Comparison of ENCODE assay signal across 8 cellular contexts in the genomic region with DNA sequence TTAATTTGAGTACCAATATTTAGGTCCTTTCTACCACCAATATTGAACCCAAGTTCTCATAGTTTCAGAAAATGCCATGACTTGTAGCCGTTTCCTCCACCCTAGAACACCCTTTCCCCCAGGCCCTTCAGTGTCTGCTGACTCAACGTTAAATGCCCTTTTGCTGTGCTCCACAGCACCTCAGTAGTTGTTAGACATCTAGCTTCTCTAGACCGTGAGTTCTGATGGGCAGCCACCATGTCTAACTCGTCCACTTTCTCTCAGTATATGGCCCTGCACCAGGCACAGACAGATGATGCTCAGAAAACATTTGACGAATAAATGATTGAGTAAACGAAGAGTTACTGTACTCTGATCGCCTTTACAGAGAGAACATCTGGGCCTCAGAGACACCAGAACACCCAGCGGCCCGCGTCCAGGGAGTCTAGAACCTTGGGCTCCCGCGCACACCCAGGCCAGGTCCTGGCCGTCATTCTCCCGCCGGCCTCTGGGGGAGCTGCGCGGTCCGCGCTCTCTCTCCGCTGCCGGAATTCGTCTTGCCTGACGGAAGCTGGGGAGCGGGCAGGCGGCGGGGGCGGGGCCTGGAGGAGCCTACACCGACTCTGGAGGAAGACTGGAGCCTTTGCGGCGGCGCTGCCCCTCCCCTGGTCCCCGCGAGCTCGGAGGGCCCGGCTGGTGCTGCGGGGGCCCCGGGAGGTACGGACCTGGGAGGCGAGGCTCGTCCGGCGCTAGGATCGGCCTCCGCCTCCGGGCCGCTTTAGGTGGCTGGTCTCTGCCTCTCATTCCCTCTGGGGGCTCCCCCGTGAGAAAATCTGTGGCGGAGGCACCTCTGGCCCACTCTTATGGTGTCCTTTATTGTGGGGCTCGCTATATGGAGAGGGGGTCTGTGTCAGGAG. TPM values are rescaled to one million over a fixed set of nuclear protein-coding genes. Genes with fewer than 3 reads are reported as not detected.
DNase-seq lines count a peak whose midpoint lies in the region; ATAC-seq and TF ChIP-seq lines count a peak whose summit lies in the region.

NKIRAS2 (plus strand) TSS at position 582 of the 896 bp plus-strand sequence. CDS start 1,488 bp downstream, outside the sequence.

- TF ChIP-seq CTCF in cardiac muscle cell (IDR thresholded peaks at IDR 0.05; ENCODE audit: low read depth, low read length), result peak; percentile 85
- peak; percentile 92 to 95 (median 95) for TF ChIP-seq CTCF in transverse colon (IDR thresholded peaks at IDR 0.05)

- peaks cover 13% of the 10 kb centered on the region for H3K4me1 ChIP-seq in cardiac muscle cell (ENCODE audit: low read depth)
- peaks cover 28 to 53% (median 43%) of the 10 kb centered on the region in 4 donors for H3K4me1 ChIP-seq in transverse colon

- peak; percentile 71 for TF ChIP-seq POLR2A in transverse colon (IDR thresholded peaks at IDR 0.05)

- TF ChIP-seq EP300 in transverse colon (IDR thresholded peaks at IDR 0.05; ENCODE audit: low read depth), result no peak

- in situ Hi-C loops in transverse colon (cut with MboI; ENCODE audit: low pct_ligation_motif_present in 1 of 4, low pct_unique_long_range_greater_than_20kb in 1 of 4, low sequenced_read_pairs in 3 of 4), result loop anchor here in 1 of 4 donors (5.0 kb wide), 1 partner anchor 93 kb away; the partner anchor contains the start of gene DHX58

- H3K27ac ChIP-seq in cardiac muscle cell, result peak within 1 kb of the TSS; percentile 93
- H3K27ac ChIP-seq in transverse colon, result peak within 1 kb of the TSS; percentile 85 to 94 (median 90)

- peaks cover 24% of the 10 kb centered on the region for H3K36me3 ChIP-seq in cardiac muscle cell
- peaks cover 0 to 17% (median 2%) of the 10 kb centered on the region in 4 donors for H3K36me3 ChIP-seq in transverse colon

- ATAC-seq in HG02610 (IDR thresholded peaks at IDR 0.05; ENCODE audit: unreplicated experiment), result peak; percentile 71

- intact Hi-C loops in transverse colon (cut with DNase I; ENCODE audit: low total_unique reads), result loop anchor here (10.0 kb wide), 1 partner anchor 55 kb away; the partner anchor contains the start of gene CNP

- peak within 1 kb of the TSS; percentile 97 for H3K4me3 ChIP-seq in cardiac muscle cell
- H3K4me3 ChIP-seq in transverse colon, result peak within 1 kb of the TSS; percentile 85 to 97 (median 92)

- WGBS in transverse colon (ENCODE audit: low coverage in 1 of 2), 2 donors, result 6% methylated on average over 48 of the region's 49 CpGs; no CpG with 5 or more reads in 1 of the 2 donors

- H3K9me3 ChIP-seq in cardiac muscle cell (ENCODE audit: low read depth) (no peaks in the 10 kb centered on the region), transverse colon (no peaks in the 10 kb centered on the region)

- DNase-seq in GDM1 (lab: John Stamatoyannopoulos, UW) (peak; percentile 85), NCI-H1417 (lab: John Stamatoyannopoulos, UW) (peak; percentile 87 to 91 (median 88)), SW 1271 (lab: John Stamatoyannopoulos, UW) (peak; percentile 68 to 88), cardiac muscle cell (ENCODE audit: low read depth in 1 of 2, low spot score in 1 of 2) (peak; percentile 93 to 94), pons (ENCODE audit: low spot score) (peak; percentile 79), transverse colon (peak; percentile 96)
- peak; percentile 85 for DNase-seq in activated naive CD8-positive, alpha-beta T cell treated with anti-CD3 and anti-CD28 coated beads, Interleukin-2, amount 50 U/mL, for 16 hours (ENCODE audit: low read depth, low spot score)

- H3K27me3 ChIP-seq in cardiac muscle cell (no peaks in the 10 kb centered on the region), transverse colon (no peaks in the 10 kb centered on the region)

RNA-seq across cellular contexts. Expression of gene NKIRAS2, which starts in this region (rescaled TPM):
- 113 and 125 TPM in 2 replicates for total RNA-seq in cardiac muscle cell
- 98.2 and 107 TPM in 2 replicates for polyA plus RNA-seq in cardiac muscle cell
- 10 to 100 TPM; 20.5 to 52.7 (median 35.0) TPM for total RNA-seq in transverse colon

Comparison
In these comparisons a context has a peak if more than half of its experiments do, and no peak if none do; other contexts are left out.
1. Peak in every context shown above with its lines: DNase-seq, ATAC-seq, H3K4me3 ChIP-seq and H3K27ac ChIP-seq.